In genomic region chr1:26890467-26890796, GRCh38 we compare ENCODE assay signal across 8 cellular contexts. TPM values are rescaled to one million over a fixed set of nuclear protein-coding genes. Genes with fewer than 3 reads are reported as not detected.
DNase-seq lines count a peak whose midpoint lies in the region; ATAC-seq and TF ChIP-seq lines count a peak whose summit lies in the region.

No MANE protein-coding gene starts in this region.

- DNase-seq in activated CD4-positive, alpha-beta T cell treated with anti-CD3 and anti-CD28 coated beads for 36 hours = no peak
- no peak for DNase-seq in activated CD4-positive, alpha-beta T cell treated with anti-CD3 and anti-CD28 coated beads for 4 hours
- DNase-seq in brain microvascular endothelial cell (no peak), lower lobe of right lung (no peak), DMS 273 (lab: John Stamatoyannopoulos, UW; ENCODE audit: unreplicated experiment) (no peak), SHP77 (lab: John Stamatoyannopoulos, UW) (no peak)

- H3K27ac Mint-ChIP-seq in activated CD4-positive, alpha-beta T cell treated with anti-CD3 and anti-CD28 coated beads for 36 hours = peak overlapping the region; percentile 91

- peak overlapping the region; percentile 76 for H3K4me3 ChIP-seq in brain microvascular endothelial cell (ENCODE audit: low read depth, low read length)
- H3K4me3 ChIP-seq in lower lobe of right lung = peak overlapping the region; percentile 85
- peak overlapping the region; percentile 75 for H3K4me3 ChIP-seq in urinary bladder (ENCODE audit: low read depth, low read length)

- H3K9me3 Mint-ChIP-seq in activated CD4-positive, alpha-beta T cell treated with anti-CD3 and anti-CD28 coated beads for 36 hours (ENCODE audit: low read depth) = no peaks in the 10 kb centered on the region

- H3K27me3 Mint-ChIP-seq in activated CD4-positive, alpha-beta T cell treated with anti-CD3 and anti-CD28 coated beads for 36 hours = no peaks in the 10 kb centered on the region

- intact Hi-C loops in activated CD4-positive, alpha-beta T cell treated with anti-CD3 and anti-CD28 coated beads for 36 hours (cut with DNase I, micrococcal nuclease) = loop anchor here (1.0 to 2.0 kb wide), 5 partner anchors 10 to 265 kb away; partner anchors contain the start of genes GPATCH3 (in 2 of the 2), NUDC (in 2 of the 2) and SLC9A1 (in 1 of the 2)
- intact Hi-C loops in lower lobe of right lung (cut with DNase I) = no loop called here

- H3K27ac ChIP-seq in brain microvascular endothelial cell = peak overlapping the region; percentile 80
- H3K27ac ChIP-seq in lower lobe of right lung = peak overlapping the region; percentile 89
- H3K27ac ChIP-seq in urinary bladder (ENCODE audit: low read depth) = peak overlapping the region; percentile 85

- peaks cover 22% of the 10 kb centered on the region for H3K4me1 Mint-ChIP-seq in activated CD4-positive, alpha-beta T cell treated with anti-CD3 and anti-CD28 coated beads for 36 hours

- in situ Hi-C loops in brain microvascular endothelial cell (cut with HindIII; ENCODE audit: low pct_ligation_motif_present, low sequenced_read_pairs) = no loop called here

- no peaks in the 10 kb centered on the region for H3K27me3 ChIP-seq in brain microvascular endothelial cell (replicated peaks)
- H3K27me3 ChIP-seq in lower lobe of right lung (ENCODE audit: low read depth) = no peaks in the 10 kb centered on the region

- H3K4me1 ChIP-seq in lower lobe of right lung (peaks cover 21% of the 10 kb centered on the region), urinary bladder (ENCODE audit: insufficient read depth) (no peaks in the 10 kb centered on the region)

- no peaks in the 10 kb centered on the region for H3K9me3 ChIP-seq in lower lobe of right lung

- peak; percentile 20 for ATAC-seq in activated CD4-positive, alpha-beta T cell treated with anti-CD3 and anti-CD28 coated beads for 36 hours
- ATAC-seq in HG03442 (IDR thresholded peaks at IDR 0.05; ENCODE audit: unreplicated experiment) (peak; percentile 14), lower lobe of right lung (peak; percentile 47 to 61)

- H3K4me3 Mint-ChIP-seq in activated CD4-positive, alpha-beta T cell treated with anti-CD3 and anti-CD28 coated beads for 36 hours = peak overlapping the region; percentile 92

- POLR2A ChIA-PET in activated CD4-positive, alpha-beta T cell treated with anti-CD3 and anti-CD28 coated beads for 36 hours (lab: Charles Lee) = interaction anchor here (0.5 to 2.6 kb wide), 14 partner anchors 10 to 1934 kb away, joined by 3 to 20 read pairs (median 4); partner anchors contain the start of genes DHDDS, GPATCH3 and NUDC

- CTCF ChIA-PET in activated CD4-positive, alpha-beta T cell treated with anti-CD3 and anti-CD28 coated beads for 36 hours (lab: Charles Lee) = interaction anchor here (0.6 to 2.4 kb wide), 11 partner anchors 8 to 306 kb away, joined by 3 to 20 read pairs (median 3); partner anchors contain the start of gene GPATCH3

- 3% methylated on average over 12 of the region's 12 CpGs for WGBS in urinary bladder

- TF ChIP-seq CTCF in brain microvascular endothelial cell (IDR thresholded peaks at IDR 0.05; ENCODE audit: low read depth, low read length, missing control alignments) = no peak
- no peak for TF ChIP-seq CTCF in lower lobe of right lung (IDR thresholded peaks at IDR 0.05)

- H3K36me3 ChIP-seq in brain microvascular endothelial cell (replicated peaks) (peaks cover 42% of the 10 kb centered on the region), lower lobe of right lung (peaks cover 73% of the 10 kb centered on the region), urinary bladder (ENCODE audit: insufficient read depth) (no peaks in the 10 kb centered on the region)

- peaks cover 39% of the 10 kb centered on the region for H3K36me3 Mint-ChIP-seq in activated CD4-positive, alpha-beta T cell treated with anti-CD3 and anti-CD28 coated beads for 36 hours (ENCODE audit: low read depth)

RNA-seq across cellular contexts. Expression of gene GPN2, which starts 0.3 kb away (rescaled TPM):
- total RNA-seq in activated CD4-positive, alpha-beta T cell treated with anti-CD3 and anti-CD28 coated beads for 36 hours = 10 to 100 TPM; 44.3 to 45.6 TPM
- total RNA-seq in lower lobe of right lung (25.9 TPM), urinary bladder (11.4 TPM)
- polyA plus RNA-seq in urinary bladder = 16.6 TPM

RNA-seq across cellular contexts. Expression of gene GPATCH3, which starts 9.8 kb away (rescaled TPM):
- 1 to 10 TPM; 7.0 to 8.7 TPM for total RNA-seq in activated CD4-positive, alpha-beta T cell treated with anti-CD3 and anti-CD28 coated beads for 36 hours
- total RNA-seq in lower lobe of right lung (16.1 TPM), urinary bladder (6.4 TPM)
- 11.2 TPM for polyA plus RNA-seq in urinary bladder

RNA-seq across cellular contexts. Expression of gene NR0B2, which starts 23.3 kb away (rescaled TPM):
- total RNA-seq in activated CD4-positive, alpha-beta T cell treated with anti-CD3 and anti-CD28 coated beads for 36 hours = not detected
- 2.2 TPM for total RNA-seq in lower lobe of right lung
- total RNA-seq in urinary bladder = not detected
- not detected for polyA plus RNA-seq in urinary bladder

RNA-seq across cellular contexts. Expression of gene SFN, which starts 27.5 kb away (rescaled TPM):
- total RNA-seq in activated CD4-positive, alpha-beta T cell treated with anti-CD3 and anti-CD28 coated beads for 36 hours = 1 to 10 TPM in 1 of 2 experiments, under 1 TPM in 1; 0.87 to 1.1 TPM
- total RNA-seq in lower lobe of right lung (47.5 TPM), urinary bladder (8.6 TPM)
- 23.5 TPM for polyA plus RNA-seq in urinary bladder

RNA-seq across cellular contexts. Expression of gene NUDC, which starts 31.1 kb away (rescaled TPM):
- 100 to 1,000 TPM in 1 of 2 experiments, 10 to 100 TPM in 1; 95.9 to 101 TPM for total RNA-seq in activated CD4-positive, alpha-beta T cell treated with anti-CD3 and anti-CD28 coated beads for 36 hours
- total RNA-seq in lower lobe of right lung (56.7 TPM), urinary bladder (9.7 TPM)
- 71.0 TPM for polyA plus RNA-seq in urinary bladder
